ENCODE assay signal across 8 cellular contexts in genomic region chr12:82685721-82686222, GRCh38. TPM values are rescaled to one million over a fixed set of nuclear protein-coding genes. Genes with fewer than 3 reads are reported as not detected.
DNase-seq lines count a peak whose midpoint lies in the region; ATAC-seq, FAIRE-seq and TF ChIP-seq lines count a peak whose summit lies in the region.

No MANE protein-coding gene starts in this region.

- H3K27me3 ChIP-seq in fibroblast of lung (ENCODE audit: control insufficient read depth, insufficient read depth, low read length): no peaks in the 10 kb centered on the region
- H3K27me3 ChIP-seq in naive thymus-derived CD4-positive, alpha-beta T cell (ENCODE audit: control insufficient read depth in 2 of 2, insufficient read depth in 2 of 2, low read length in 2 of 2): no peaks in the 10 kb centered on the region

- no peaks in the 10 kb centered on the region for H3K79me2 ChIP-seq in fibroblast of lung (ENCODE audit: control insufficient read depth, insufficient read depth, low read length)

- H3K4me3 ChIP-seq in fibroblast of lung (replicated peaks in 1 of 4; ENCODE audit: control extremely low read depth in 1 of 4, insufficient read depth in 1 of 4, low read depth in 3 of 4, low read length in 4 of 4): peak overlapping the region; percentile 84 to 99 (median 96)
- H3K4me3 ChIP-seq in naive thymus-derived CD4-positive, alpha-beta T cell (ENCODE audit: low read length): peak overlapping the region; percentile 85

- DNase-seq in EH (ENCODE audit: low read depth): peak; percentile 89
- DNase-seq in GOT3 (lab: John Stamatoyannopoulos, UW): peak; percentile 14
- peak; percentile 86 for DNase-seq in LHCN-M2 (ENCODE audit: low read depth)
- peak; percentile 76 for DNase-seq in RCC 7860 (ENCODE audit: low spot score)
- peak; percentile 79 to 85 for DNase-seq in activated T-helper 1 cell treated with anti-CD3 and anti-CD28 coated beads, Interleukin-2, amount 50 U/mL, for 16 hours (ENCODE audit: low read depth in 1 of 2, low spot score in 1 of 2)
- DNase-seq in fibroblast of lung (ENCODE audit: low read depth in 2 of 2): peak; percentile 89 to 94
- DNase-seq in naive thymus-derived CD4-positive, alpha-beta T cell: peak; percentile 71 to 88 (median 82)

- POLR2A ChIA-PET in naive thymus-derived CD4-positive, alpha-beta T cell (lab: Charles Lee): interaction anchor here (1.5 kb wide), 1 partner anchor 327 kb away, joined by 7 read pairs; the partner anchor contains the start of genes CCDC59 and METTL25

- peak overlapping the region; percentile 80 to 96 (median 94) for H3K27ac Mint-ChIP-seq in naive thymus-derived CD4-positive, alpha-beta T cell
- peak overlapping the region; percentile 81 for H3K27ac Mint-ChIP-seq in stimulated activated memory B cell treated with anti-CD40 and anti-IgM and Interleukin-4, amounts not matched to agents 10 μg/mL and 1 μg/mL and 100 μg/mL, for 72 hours

- H3K4me3 Mint-ChIP-seq in naive thymus-derived CD4-positive, alpha-beta T cell: peak overlapping the region; percentile 90 to 99 (median 96)
- peak overlapping the region; percentile 94 for H3K4me3 Mint-ChIP-seq in stimulated activated memory B cell treated with anti-CD40 and anti-IgM and Interleukin-4, amounts not matched to agents 10 μg/mL and 1 μg/mL and 100 μg/mL, for 72 hours

- H3K27ac ChIP-seq in fibroblast of lung (ENCODE audit: insufficient read depth, low read length): peak overlapping the region; percentile 77
- H3K27ac ChIP-seq in naive thymus-derived CD4-positive, alpha-beta T cell (ENCODE audit: low read depth, low read length): peak overlapping the region; percentile 81

- no peaks in the 10 kb centered on the region for H3K9me3 ChIP-seq in fibroblast of lung (ENCODE audit: control insufficient read depth, insufficient read depth, low read depth, low read length)
- no peaks in the 10 kb centered on the region for H3K9me3 ChIP-seq in naive thymus-derived CD4-positive, alpha-beta T cell (ENCODE audit: control insufficient read depth in 2 of 3, low read length in 3 of 3)

- peaks cover 9 to 17% (median 12%) of the 10 kb centered on the region in 7 donors for H3K4me1 Mint-ChIP-seq in naive thymus-derived CD4-positive, alpha-beta T cell
- H3K4me1 Mint-ChIP-seq in stimulated activated memory B cell treated with anti-CD40 and anti-IgM and Interleukin-4, amounts not matched to agents 10 μg/mL and 1 μg/mL and 100 μg/mL, for 72 hours: peaks cover 10% of the 10 kb centered on the region

- intact Hi-C loops in naive thymus-derived CD4-positive, alpha-beta T cell (cut with micrococcal nuclease): loop anchor here (1.0 to 10.0 kb wide), 9 partner anchors 312 to 1712 kb away; partner anchors contain the start of genes CCDC59 (in 2 of the 2) and METTL25 (in 2 of the 2)

- no peak for FAIRE-seq in RCC 7860 (lab: Jason Lieb, UNC)

- ATAC-seq in naive thymus-derived CD4-positive, alpha-beta T cell: peak; percentile 76
- peak; percentile 85 for ATAC-seq in stimulated activated memory B cell treated with anti-CD40 and anti-IgM and Interleukin-4, amounts not matched to agents 10 μg/mL and 1 μg/mL and 100 μg/mL, for 72 hours

- H3K4me2 ChIP-seq in fibroblast of lung (ENCODE audit: extremely low read depth, insufficient read depth, low read length): peak overlapping the region; percentile 68

- peaks cover 0 to 3% (median 0%) of the 10 kb centered on the region in 5 donors for H3K36me3 Mint-ChIP-seq in naive thymus-derived CD4-positive, alpha-beta T cell
- H3K36me3 Mint-ChIP-seq in stimulated activated memory B cell treated with anti-CD40 and anti-IgM and Interleukin-4, amounts not matched to agents 10 μg/mL and 1 μg/mL and 100 μg/mL, for 72 hours: no peaks in the 10 kb centered on the region

- H2AFZ ChIP-seq in fibroblast of lung (ENCODE audit: low read length): peak overlapping the region; percentile 99

- H3K36me3 ChIP-seq in fibroblast of lung (ENCODE audit: control insufficient read depth, insufficient read depth, low read length): no peaks in the 10 kb centered on the region
- peaks cover 0 to 5% (median 0%) of the 10 kb centered on the region in 3 experiments for H3K36me3 ChIP-seq in naive thymus-derived CD4-positive, alpha-beta T cell (ENCODE audit: control insufficient read depth in 2 of 3, insufficient read depth in 3 of 3, low read length in 3 of 3)

- H3K4me1 ChIP-seq in fibroblast of lung (ENCODE audit: control insufficient read depth, extremely low read depth, insufficient read depth, low read length): no peaks in the 10 kb centered on the region
- H3K4me1 ChIP-seq in naive thymus-derived CD4-positive, alpha-beta T cell (ENCODE audit: control insufficient read depth in 2 of 2, insufficient read depth in 2 of 2, low read length in 2 of 2): no peaks in the 10 kb centered on the region

- H3K9ac ChIP-seq in fibroblast of lung (ENCODE audit: insufficient read depth, low read length): no peak overlapping the region

- no peaks in the 10 kb centered on the region for H4K20me1 ChIP-seq in fibroblast of lung (ENCODE audit: control insufficient read depth, extremely low read depth, insufficient read depth, low read length)

- no peaks in the 10 kb centered on the region for H3K9me3 Mint-ChIP-seq in naive thymus-derived CD4-positive, alpha-beta T cell
- no peaks in the 10 kb centered on the region for H3K9me3 Mint-ChIP-seq in stimulated activated memory B cell treated with anti-CD40 and anti-IgM and Interleukin-4, amounts not matched to agents 10 μg/mL and 1 μg/mL and 100 μg/mL, for 72 hours

- TF ChIP-seq CTCF in fibroblast of lung (conservative IDR thresholded peaks at IDR 0.05 in 1 of 2, IDR thresholded peaks at IDR 0.05 in 1 of 2; ENCODE audit: low read depth in 1 of 2, low read length in 2 of 2): peak; percentile 85 to 91

- CTCF ChIA-PET in naive thymus-derived CD4-positive, alpha-beta T cell (lab: Charles Lee): interaction anchor here (0.6 to 4.2 kb wide), 11 partner anchors 11 to 1793 kb away, joined by 3 to 18 read pairs (median 3); partner anchors contain the start of genes CCDC59 and METTL25

- peaks cover 0 to 20% (median 12%) of the 10 kb centered on the region in 5 donors for H3K27me3 Mint-ChIP-seq in naive thymus-derived CD4-positive, alpha-beta T cell
- H3K27me3 Mint-ChIP-seq in stimulated activated memory B cell treated with anti-CD40 and anti-IgM and Interleukin-4, amounts not matched to agents 10 μg/mL and 1 μg/mL and 100 μg/mL, for 72 hours: no peaks in the 10 kb centered on the region

RNA-seq across cellular contexts. Expression of gene TMTC2, which starts 0.9 kb away (rescaled TPM):
- total RNA-seq in LHCN-M2 (2014; rRNA removed) (1.2 and 1.5 TPM in 2 replicates), fibroblast of lung (9.0 and 9.7 TPM in 2 replicates)
- polyA plus RNA-seq in LHCN-M2 (2012): 0.15 TPM
- polyA plus RNA-seq in fibroblast of lung: 3.5 and 10.1 TPM in 2 replicates
- 3.8 and 9.5 TPM in 2 replicates for polyA plus RNA-seq in fibroblast of lung (2012)
- polyA minus RNA-seq in fibroblast of lung (ENCODE audit: low replicate concordance): 7.6 and 19.3 TPM in 2 replicates
- total RNA-seq in naive thymus-derived CD4-positive, alpha-beta T cell: 10 to 100 TPM in 1 of 5 experiments, 1 to 10 TPM in 4; 3.1 to 11.1 (median 4.7) TPM
- not detected for polyA plus RNA-seq in naive thymus-derived CD4-positive, alpha-beta T cell

Comparison
In these comparisons a context has a peak if more than half of its experiments do, and no peak if none do; other contexts are left out.
1. Peak in every context shown above with its lines: DNase-seq, ATAC-seq, H3K4me3 ChIP-seq and H3K27ac ChIP-seq.
2. DNase-seq: peak in every context shown above with its lines; median percentile 92 in fibroblast of lung; 89 in EH; 86 in LHCN-M2; 82 in activated T-helper 1 cell treated with anti-CD3 and anti-CD28 coated beads, Interleukin-2, amount 50 U/mL, for 16 hours; 82 in naive thymus-derived CD4-positive, alpha-beta T cell; 76 in RCC 7860; 14 in GOT3.